Comparison of ENCODE assay signal across 9 cellular contexts in genomic region chr4:81528979-81529378, GRCh38. TPM values are rescaled to one million over a fixed set of nuclear protein-coding genes. Genes with fewer than 3 reads are reported as not detected.
"Had no signal": no experiment of that assay in that cellular context is flagged by ENCODE, and none has a peak within 500 bp of the region (broad histone marks: within the 10 kb centered on the region; RNA-seq: fewer than 3 reads in every experiment).

No MANE protein-coding gene starts in this region.

- H3K4me3 Mint-ChIP-seq: GM23338, H9, HFFc6 had no signal

- H3K9me3 Mint-ChIP-seq: H9 had no signal

- DNase-seq: GM23248, GOT3, H7, H9, HCEC 1CT, HFFc6 had no signal

- H3K9me3 ChIP-seq: HAP-1 had no signal

- H2AFZ ChIP-seq: GM23248, GM23338 had no signal

- H3K4me3 ChIP-seq: GM23248, GM23338, HAP-1 had no signal

- H3K36me3 ChIP-seq: HAP-1 had no signal

- H3K4me1 ChIP-seq: HAP-1 had no signal

- H3K27ac Mint-ChIP-seq: GM23338, H9, HFFc6 had no signal

- H3K4me1 Mint-ChIP-seq: GM23338 had no signal

- ATAC-seq: GM23338, HCT116 had no signal

- H3K4me2 ChIP-seq: GM23338 had no signal

- H3K9ac ChIP-seq: GM23248 had no signal

- H3K27ac ChIP-seq: GM23248 had no signal

RNA-seq across cellular contexts. Expression of gene RASGEF1B, which starts 57.3 kb away (rescaled TPM):
- total RNA-seq: GM23248, HFFc6 had no signal
